In the genomic region with DNA sequence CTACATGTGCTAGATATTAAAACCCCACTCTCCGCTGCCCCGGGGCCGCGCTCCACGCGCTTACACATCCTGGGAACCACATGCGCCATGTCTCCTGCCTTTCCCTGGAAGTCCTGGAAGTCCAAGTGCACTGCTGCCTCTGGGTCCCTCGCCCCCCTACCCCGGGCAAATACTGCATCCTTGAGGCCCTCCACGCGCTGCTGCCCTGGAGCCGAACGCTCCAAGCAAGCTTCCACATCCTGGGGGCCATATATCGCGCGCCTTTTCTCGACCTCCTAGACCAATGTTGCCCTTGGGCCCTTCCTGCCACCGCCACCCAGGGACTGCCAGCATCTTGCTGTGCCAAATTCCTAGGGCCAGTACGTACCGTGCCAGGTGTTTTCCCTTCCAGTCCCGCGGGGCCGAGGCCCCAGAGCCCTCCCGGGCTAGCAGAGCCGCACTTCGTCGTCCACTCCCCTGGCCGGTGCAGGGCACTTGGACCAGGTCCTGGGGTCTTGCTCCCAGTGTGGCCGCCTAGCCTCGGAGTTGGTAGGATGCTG, we compare ENCODE assay signal across 8 cellular contexts. TPM values are rescaled to one million over a fixed set of nuclear protein-coding genes. Genes with fewer than 3 reads are reported as not detected.
A peak's percentile ranks its signal among the peaks of the same experiment; 100 is the strongest.
DNase-seq lines count a peak whose midpoint lies in the region; ATAC-seq and TF ChIP-seq lines count a peak whose summit lies in the region.

No MANE protein-coding gene starts in this region.

- H3K27ac Mint-ChIP-seq in CD8-positive, alpha-beta T cell = no peak overlapping the region

- 33% methylated on average over 25 of the region's 30 CpGs for WGBS in prostate gland

- POLR2A ChIA-PET in CD8-positive, alpha-beta T cell (lab: Charles Lee) = no interaction called here

- intact Hi-C loops in CD8-positive, alpha-beta T cell (cut with DNase I, micrococcal nuclease) = no loop called here
- intact Hi-C loops in prostate gland (cut with DNase I) = no loop called here

- H3K36me3 Mint-ChIP-seq in CD8-positive, alpha-beta T cell = no peaks in the 10 kb centered on the region

- H3K36me3 ChIP-seq in CD8-positive, alpha-beta T cell (ENCODE audit: insufficient read depth, low read length) = no peaks in the 10 kb centered on the region
- peaks cover 18% of the 10 kb centered on the region for H3K36me3 ChIP-seq in RWPE2 (ENCODE audit: low read depth)
- H3K36me3 ChIP-seq in prostate gland = no peaks in the 10 kb centered on the region

- peak overlapping the region; percentile 69 for H3K4me3 Mint-ChIP-seq in CD8-positive, alpha-beta T cell

- no peak for TF ChIP-seq CTCF in CD8-positive, alpha-beta T cell (IDR thresholded peaks at IDR 0.05)
- TF ChIP-seq CTCF in RWPE2 (IDR thresholded peaks at IDR 0.05; ENCODE audit: poor library complexity, severe bottlenecking) = no peak
- TF ChIP-seq CTCF in fibroblast of pulmonary artery (IDR thresholded peaks at IDR 0.05; ENCODE audit: low read length, missing control alignments) = no peak
- TF ChIP-seq CTCF in prostate gland (IDR thresholded peaks at IDR 0.05) = no peak

- peaks cover 7% of the 10 kb centered on the region for H3K4me1 Mint-ChIP-seq in CD8-positive, alpha-beta T cell (ENCODE audit: low read depth)

- no peaks in the 10 kb centered on the region for H3K27me3 ChIP-seq in CD8-positive, alpha-beta T cell (ENCODE audit: insufficient read depth, low read length)
- H3K27me3 ChIP-seq in RWPE2 (ENCODE audit: insufficient read depth, poor library complexity, severe bottlenecking) (no peaks in the 10 kb centered on the region), prostate gland (replicated peaks; ENCODE audit: insufficient read depth) (no peaks in the 10 kb centered on the region)

- no peak overlapping the region for H3K27ac ChIP-seq in CD8-positive, alpha-beta T cell (ENCODE audit: low read depth, low read length)
- H3K27ac ChIP-seq in RWPE2 (ENCODE audit: poor library complexity, severe bottlenecking) (no peak overlapping the region), prostate gland (peak overlapping the region in 1 of 2 donors; percentile 36)

- H3K9me3 Mint-ChIP-seq in CD8-positive, alpha-beta T cell = no peaks in the 10 kb centered on the region

- H3K4me1 ChIP-seq in CD8-positive, alpha-beta T cell (ENCODE audit: insufficient read depth, low read length) = no peaks in the 10 kb centered on the region
- H3K4me1 ChIP-seq in RWPE2 (ENCODE audit: insufficient read depth, poor library complexity, severe bottlenecking) = peaks cover 24% of the 10 kb centered on the region
- peaks cover 3% of the 10 kb centered on the region for H3K4me1 ChIP-seq in prostate gland (replicated peaks)

- TF ChIP-seq POLR2A in prostate gland (IDR thresholded peaks at IDR 0.05) = no peak

- no peak for DNase-seq in CD8-positive, alpha-beta T cell
- DNase-seq in RWPE2 (ENCODE audit: low spot score) (no peak), fibroblast of pulmonary artery (ENCODE audit: low read depth) (no peak), prostate gland (ENCODE audit: low spot score) (no peak), LoVo (ENCODE audit: low spot score) (no peak), glomerular visceral epithelial cell (ENCODE audit: extremely low spot score) (no peak), DMS153 treated with DMSO at 0.1 percent for 48 hours (lab: John Stamatoyannopoulos, UW; ENCODE audit: unreplicated experiment) (no peak)

- H3K9me3 ChIP-seq in CD8-positive, alpha-beta T cell (ENCODE audit: low read length) = no peaks in the 10 kb centered on the region
- H3K9me3 ChIP-seq in RWPE2 (ENCODE audit: severe bottlenecking) (no peaks in the 10 kb centered on the region), prostate gland (no peaks in the 10 kb centered on the region)

- ATAC-seq in CD8-positive, alpha-beta T cell = no peak
- ATAC-seq in RWPE2 (ENCODE audit: low read depth) (no peak), HG03520 (IDR thresholded peaks at IDR 0.05; ENCODE audit: unreplicated experiment) (no peak)

- CTCF ChIA-PET in CD8-positive, alpha-beta T cell (lab: Charles Lee) = no interaction called here

- no peak overlapping the region for H3K4me3 ChIP-seq in CD8-positive, alpha-beta T cell (ENCODE audit: low read depth, low read length)
- H3K4me3 ChIP-seq in RWPE2 (ENCODE audit: severe bottlenecking) (peak overlapping the region; percentile 59), fibroblast of pulmonary artery (replicated peaks; ENCODE audit: low read depth, low read length) (peak overlapping the region; percentile 58), prostate gland (peak overlapping the region; percentile 40 to 48)

- peaks cover 61% of the 10 kb centered on the region for H3K27me3 Mint-ChIP-seq in CD8-positive, alpha-beta T cell (ENCODE audit: low read depth)

RNA-seq across cellular contexts. Expression of gene KCNG1, which starts 0.8 kb away (rescaled TPM):
- total RNA-seq in CD8-positive, alpha-beta T cell = not detected
- total RNA-seq in prostate gland = 10 to 100 TPM in 1 of 2 donors, 1 to 10 TPM in 1; 6.8 to 57.9 TPM

Comparison
In these comparisons a context has a peak if more than half of its experiments do, and no peak if none do; other contexts are left out.
1. RNA of gene KCNG1, which starts 0.8 kb away (total RNA-seq): 6.8 to 57.9 TPM in prostate gland; not detected in CD8-positive, alpha-beta T cell; every median in the first group is over 4 times any median in the second.